In genomic region chr1:52238887-52239707, GRCh38 we compare ENCODE assay signal across 18 cellular contexts.
A peak's percentile ranks its signal among the peaks of the same experiment; 100 is the strongest.
DNase-seq lines count a peak whose midpoint lies in the region; ATAC-seq and TF ChIP-seq lines count a peak whose summit lies in the region.
"Had no signal": no experiment of that assay in that cellular context is flagged by ENCODE, and none has a peak within 500 bp of the region (broad histone marks: within the 10 kb centered on the region; RNA-seq: fewer than 3 reads in every experiment).

No MANE protein-coding gene starts in this region.

- H3K27me3 ChIP-seq in SK-N-SH (ENCODE audit: insufficient read depth) (no peaks in the 10 kb centered on the region), sigmoid colon (no peaks in the 10 kb centered on the region)
- H3K27me3 ChIP-seq: ascending aorta had no signal

- H3K9me3 ChIP-seq in SK-N-SH (no peaks in the 10 kb centered on the region), sigmoid colon (no peaks in the 10 kb centered on the region)
- H3K9me3 ChIP-seq: ascending aorta, thoracic aorta had no signal

- TF ChIP-seq RAD21 in SK-N-SH (IDR thresholded peaks at IDR 0.05; ENCODE audit: low read length): no peak

- no peak for TF ChIP-seq POLR2A in sigmoid colon (IDR thresholded peaks at IDR 0.05)

- WGBS in SK-N-SH (ENCODE audit: low lambda C conversion rate): 74% methylated on average over 3 of the region's 3 CpGs
- WGBS in sigmoid colon, 2 donors: 92 to 97% methylated on average over 3 of the region's 3 CpGs

- no peaks in the 10 kb centered on the region for H3K9me2 ChIP-seq in SK-N-SH

- no peak overlapping the region; a peak in 1 of 4 replicates for H3K4me3 ChIP-seq in SK-N-SH (ENCODE audit: low read depth in 2 of 2, low read length in 1 of 2)
- no peak overlapping the region for H3K4me3 ChIP-seq in sigmoid colon
- H3K4me3 ChIP-seq: ascending aorta, skin epidermis, thoracic aorta had no signal

- H3K27ac Mint-ChIP-seq in HFFc6: peak overlapping the region; percentile 39
- H3K27ac Mint-ChIP-seq in memory B cell: no peak overlapping the region
- H3K27ac Mint-ChIP-seq in activated CD4-positive, alpha-beta T cell treated with anti-CD3 and anti-CD28 coated beads for 36 hours: no peak overlapping the region
- H3K27ac Mint-ChIP-seq: activated T-cell treated with anti-CD3 and anti-CD28 coated beads, Interleukin-2, amount 50 U/mL, for 72 hours; effector memory CD8-positive, alpha-beta T cell had no signal

- CTCF ChIA-PET in SK-N-SH (lab: Yijun Ruan, JAX): interaction anchor here (2.2 kb wide), 1 partner anchor 112 kb away, joined by 7 read pairs; no protein-coding TSS in a partner anchor
- CTCF ChIA-PET in activated CD4-positive, alpha-beta T cell treated with anti-CD3 and anti-CD28 coated beads for 36 hours (lab: Charles Lee): interaction anchor here (1.3 kb wide), 1 partner anchor 58 kb away, joined by 3 read pairs; no protein-coding TSS in a partner anchor

- intact Hi-C loops in activated CD4-positive, alpha-beta T cell treated with anti-CD3 and anti-CD28 coated beads for 36 hours (cut with DNase I, micrococcal nuclease): no loop called here
- intact Hi-C loops in sigmoid colon (cut with DNase I): no loop called here

- H3K4me1 ChIP-seq in SK-N-SH (ENCODE audit: control insufficient read depth in 1 of 2, insufficient read depth in 2 of 2, low read depth in 1 of 2, low read length in 1 of 2) (peaks cover 0 to 26% of the 10 kb centered on the region in 2 experiments; a peak in 3 of 4 replicates), sigmoid colon (peaks cover 0 to 7% (median 2%) of the 10 kb centered on the region in 4 donors)
- H3K4me1 ChIP-seq: ascending aorta had no signal

- H3K36me3 ChIP-seq in SK-N-SH (replicated peaks in 1 of 2; ENCODE audit: control insufficient read depth in 1 of 2, insufficient read depth in 2 of 2, low read length in 1 of 2) (no peaks in the 10 kb centered on the region), sigmoid colon (peaks cover 0 to 7% (median 1%) of the 10 kb centered on the region in 4 donors)
- H3K36me3 ChIP-seq: thoracic aorta had no signal

- H3K79me2 ChIP-seq in SK-N-SH (ENCODE audit: insufficient read depth): peaks cover 8% of the 10 kb centered on the region; the same call in 1 of the 2 replicates

- TF ChIP-seq CTCF in HFFc6 (IDR thresholded peaks at IDR 0.05) (no peak), SK-N-SH (IDR thresholded peaks at IDR 0.05) (no peak; the same call in 1 of the 2 replicates), sigmoid colon (IDR thresholded peaks at IDR 0.05) (no peak)

- POLR2A ChIA-PET in SK-N-SH (lab: Yijun Ruan, JAX): no interaction called here
- POLR2A ChIA-PET in activated CD4-positive, alpha-beta T cell treated with anti-CD3 and anti-CD28 coated beads for 36 hours (lab: Charles Lee): no interaction called here

- peak; percentile 8 for ATAC-seq in GM18502 (IDR thresholded peaks at IDR 0.05; ENCODE audit: poor library complexity, unreplicated experiment)
- ATAC-seq in memory B cell (ENCODE audit: low read depth): peak; percentile 28
- no peak for ATAC-seq in activated CD4-positive, alpha-beta T cell treated with anti-CD3 and anti-CD28 coated beads for 36 hours
- ATAC-seq in GM21367 (IDR thresholded peaks at IDR 0.05; ENCODE audit: unreplicated experiment): no peak
- ATAC-seq: activated T-cell treated with anti-CD3 and anti-CD28 coated beads, Interleukin-2, amount 50 U/mL, for 72 hours; effector memory CD8-positive, alpha-beta T cell; left ventricle myocardium superior had no signal

- H3K27ac ChIP-seq in SK-N-SH (ENCODE audit: low read depth in 2 of 2, low read length in 1 of 2) (peak overlapping the region in 1 of 2 experiments; percentile 48; a peak in 2 of 4 replicates), sigmoid colon (no peak overlapping the region)
- H3K27ac ChIP-seq: ascending aorta, skin epidermis, thoracic aorta had no signal

- peaks cover 31% of the 10 kb centered on the region for H3F3A ChIP-seq in SK-N-SH (replicated peaks; ENCODE audit: insufficient read depth)

- peak overlapping the region; percentile 58 for H3K4me2 ChIP-seq in SK-N-SH

- H4K20me1 ChIP-seq in SK-N-SH (ENCODE audit: insufficient read depth): no peaks in the 10 kb centered on the region

- no peaks in the 10 kb centered on the region for H3K27me3 Mint-ChIP-seq in HFFc6 (ENCODE audit: insufficient read depth)
- peaks cover 29% of the 10 kb centered on the region for H3K27me3 Mint-ChIP-seq in memory B cell
- H3K27me3 Mint-ChIP-seq in activated CD4-positive, alpha-beta T cell treated with anti-CD3 and anti-CD28 coated beads for 36 hours: no peaks in the 10 kb centered on the region
- H3K27me3 Mint-ChIP-seq: CD8-positive, alpha-beta memory T cell; effector memory CD8-positive, alpha-beta T cell had no signal

- H3K4me3 Mint-ChIP-seq in HFFc6 (peak overlapping the region; percentile 73), memory B cell (no peak overlapping the region)
- no peak overlapping the region for H3K4me3 Mint-ChIP-seq in activated CD4-positive, alpha-beta T cell treated with anti-CD3 and anti-CD28 coated beads for 36 hours
- H3K4me3 Mint-ChIP-seq: activated T-cell treated with anti-CD3 and anti-CD28 coated beads, Interleukin-2, amount 50 U/mL, for 72 hours; CD8-positive, alpha-beta memory T cell; effector memory CD8-positive, alpha-beta T cell; neural crest cell had no signal

- TF ChIP-seq EP300 in SK-N-SH (IDR thresholded peaks at IDR 0.05; ENCODE audit: borderline replicate concordance in 1 of 2, low read depth in 1 of 2, low read length in 1 of 2): peak in 1 of 2 experiments; percentile 13; a peak in 1 of 4 replicates
- TF ChIP-seq EP300 in sigmoid colon (IDR thresholded peaks at IDR 0.05): no peak

- H3K36me3 Mint-ChIP-seq in HFFc6 (ENCODE audit: low read depth) (no peaks in the 10 kb centered on the region; the same call in 1 of the 2 replicates), memory B cell (peaks cover 2% of the 10 kb centered on the region)
- peaks cover 7% of the 10 kb centered on the region for H3K36me3 Mint-ChIP-seq in activated CD4-positive, alpha-beta T cell treated with anti-CD3 and anti-CD28 coated beads for 36 hours (ENCODE audit: low read depth)

- H3K4me1 Mint-ChIP-seq in HFFc6 (ENCODE audit: low read depth) (peaks cover 63% of the 10 kb centered on the region), memory B cell (peaks cover 13% of the 10 kb centered on the region)
- no peaks in the 10 kb centered on the region for H3K4me1 Mint-ChIP-seq in activated CD4-positive, alpha-beta T cell treated with anti-CD3 and anti-CD28 coated beads for 36 hours
- H3K4me1 Mint-ChIP-seq: neural crest cell had no signal

- no peak overlapping the region for H3K9ac ChIP-seq in SK-N-SH

- H3K9me3 Mint-ChIP-seq in HFFc6: no peaks in the 10 kb centered on the region
- peaks cover 1% of the 10 kb centered on the region for H3K9me3 Mint-ChIP-seq in memory B cell
- no peaks in the 10 kb centered on the region for H3K9me3 Mint-ChIP-seq in activated CD4-positive, alpha-beta T cell treated with anti-CD3 and anti-CD28 coated beads for 36 hours (ENCODE audit: low read depth)
- H3K9me3 Mint-ChIP-seq: activated T-cell treated with anti-CD3 and anti-CD28 coated beads, Interleukin-2, amount 50 U/mL, for 72 hours; CD8-positive, alpha-beta memory T cell; effector memory CD8-positive, alpha-beta T cell; neural crest cell had no signal

- H2AFZ ChIP-seq in SK-N-SH (ENCODE audit: low read depth): no peak overlapping the region

- DNase-seq in HFFc6 (peak; percentile 10), SK-N-SH (peak; percentile 3), memory B cell (ENCODE audit: low spot score in 2 of 2) (no peak), NCI-H2196 treated with DMSO at 0.1 percent for 48 hours (lab: John Stamatoyannopoulos, UW; ENCODE audit: unreplicated experiment) (no peak), sigmoid colon (no peak)
- no peak for DNase-seq in activated CD4-positive, alpha-beta T cell treated with anti-CD3 and anti-CD28 coated beads for 36 hours
- DNase-seq: activated T-cell treated with anti-CD3 and anti-CD28 coated beads, Interleukin-2, amount 50 U/mL, for 72 hours; CD8-positive, alpha-beta memory T cell; effector memory CD8-positive, alpha-beta T cell; hippocampal formation; left ventricle myocardium superior; NCI-H1436 had no signal

TF ChIP-seq in SK-N-SH, 30 proteins besides CTCF, POLR2A, EP300 and RAD21:
- TF ChIP-seq NRF1 (IDR thresholded peaks at IDR 0.05; ENCODE audit: low read depth, low read length) (no peak), MXI1 (IDR thresholded peaks at IDR 0.05; ENCODE audit: low read depth, low read length) (no peak), TCF12 (IDR thresholded peaks at IDR 0.05) (peak; percentile 39), FOSL2 (IDR thresholded peaks at IDR 0.05; ENCODE audit: borderline replicate concordance, low read depth) (0 out of 2 replicates have a peak, but pooled peaks have one; percentile 2)
TF ChIP-seq in SK-N-SH: peak in this region for 2.

Comparison
In these comparisons a context has a peak if more than half of its experiments do, and no peak if none do; other contexts are left out.
1. ATAC-seq: peak in GM18502 (single experiment) and memory B cell (single experiment); none in activated CD4-positive, alpha-beta T cell treated with anti-CD3 and anti-CD28 coated beads for 36 hours (single experiment) and GM21367 (single experiment).
2. DNase-seq: peak in HFFc6 (single experiment) and SK-N-SH (single experiment); none in memory B cell (0 of 2), NCI-H2196 treated with DMSO at 0.1 percent for 48 hours (single experiment), activated CD4-positive, alpha-beta T cell treated with anti-CD3 and anti-CD28 coated beads for 36 hours (single experiment) and sigmoid colon (single experiment).